22 cellular contexts compared by ENCODE assay signal in the genomic region with DNA sequence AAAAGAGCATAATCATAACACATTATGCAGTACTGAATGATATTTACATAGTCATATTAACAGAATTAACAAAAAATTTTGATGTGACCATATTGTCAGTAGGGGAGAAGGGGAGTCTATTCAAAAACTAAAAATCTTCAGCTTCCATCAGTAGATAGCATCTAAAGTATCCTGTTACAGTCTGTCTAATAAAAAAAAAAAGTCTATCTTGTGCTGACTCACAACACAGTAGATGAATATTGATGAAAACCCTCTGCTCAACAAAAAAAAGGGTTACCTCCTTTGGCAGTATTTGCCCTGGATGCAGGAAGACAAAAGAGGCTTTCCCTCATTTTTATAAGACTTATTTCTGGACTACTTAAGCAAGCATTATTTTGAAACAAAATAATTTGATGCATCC. TPM values are rescaled to one million over a fixed set of nuclear protein-coding genes. Genes with fewer than 3 reads are reported as not detected.
"Had no signal": no experiment of that assay in that cellular context is flagged by ENCODE, and none has a peak within 500 bp of the region (broad histone marks: within the 10 kb centered on the region; RNA-seq: fewer than 3 reads in every experiment).

No MANE protein-coding gene starts in this region.

- H3K4me1 ChIP-seq: adrenal gland, foreskin keratinocyte, prostate gland, right atrium auricular region, spleen had no signal

- FAIRE-seq: endothelial cell of umbilical vein had no signal

- H3K27me3 ChIP-seq: adrenal gland, cardiac muscle cell, foreskin keratinocyte, heart left ventricle, ovary, right atrium auricular region, spleen, tibial nerve had no signal

- H3K4me3 ChIP-seq: adrenal gland, cardiac muscle cell, heart left ventricle, ovary, prostate gland, right atrium auricular region, spleen, tibial nerve had no signal

- H3K27ac ChIP-seq: adrenal gland, cardiac muscle cell, foreskin keratinocyte, heart left ventricle, ovary, prostate gland, right atrium auricular region, spleen, tibial nerve had no signal

- DNase-seq: activated CD4-positive, alpha-beta T cell treated with anti-CD3 and anti-CD28 coated beads for 4 hours; activated CD4-positive, alpha-beta T cell treated with anti-CD3 and anti-CD28 coated beads, Interleukin-2, amount 50 U/mL, for 4 hours; activated effector memory CD4-positive, alpha-beta T cell treated with Interleukin-2 at 50 U/mL for 16 hours; activated naive CD4-positive, alpha-beta T cell treated with Interleukin-2 at 50 U/mL for 16 hours; activated T-cell treated with anti-CD3 and anti-CD28 coated beads for 4 hours; adrenal gland; aorta; cerebellar nuclear complex; cortex of kidney; effector memory CD8-positive, alpha-beta T cell; foreskin keratinocyte; heart left ventricle; hypothalamus; naive thymus-derived CD4-positive, alpha-beta T cell; ovary; spleen; stimulated activated naive CD4-positive, alpha-beta T cell had no signal

- H3K9me3 ChIP-seq: adrenal gland, ovary, prostate gland, right atrium auricular region, tibial nerve had no signal

- H3K36me3 ChIP-seq: adrenal gland, cardiac muscle cell, heart left ventricle, ovary, prostate gland, right atrium auricular region, spleen, tibial nerve had no signal

RNA-seq across cellular contexts. Expression of gene GRB14, which starts 27.3 kb away (rescaled TPM):
- total RNA-seq: naive thymus-derived CD4-positive, alpha-beta T cell had no signal
- polyA plus RNA-seq: naive thymus-derived CD4-positive, alpha-beta T cell had no signal
